In genomic region chr1:204578867-204579664, GRCh38 we compare ENCODE assay signal across 8 cellular contexts.
A peak's percentile ranks its signal among the peaks of the same experiment; 100 is the strongest.
DNase-seq lines count a peak whose midpoint lies in the region; ATAC-seq lines count a peak whose summit lies in the region.

No MANE protein-coding gene starts in this region.

- DNase-seq in NCI-H1417 (lab: John Stamatoyannopoulos, UW) (peak in 2 of 3 experiments; percentile 26 to 76), NCI-H1417 treated with DMSO at 0.1 percent for 48 hours (lab: John Stamatoyannopoulos, UW) (no peak), LHCN-M2 (ENCODE audit: low read depth) (peak; percentile 24), memory B cell (ENCODE audit: low spot score in 2 of 2) (no peak), activated gamma-delta T cell (lab: John Stamatoyannopoulos, UW) (no peak), middle frontal gyrus (ENCODE audit: extremely low spot score, low spot score) (no peak)
- DNase-seq in activated naive CD4-positive, alpha-beta T cell treated with anti-CD3 and anti-CD28 coated beads, Interleukin-2, amount 10 ng/mL, durations not matched to agents 7 days and 5 days, result peak; percentile 82

- no peaks in the 10 kb centered on the region for H3K27me3 Mint-ChIP-seq in activated naive CD4-positive, alpha-beta T cell treated with anti-CD3 and anti-CD28 coated beads, Interleukin-2, amount 10 ng/mL, durations not matched to agents 7 days and 5 days
- H3K27me3 Mint-ChIP-seq in memory B cell, result no peaks in the 10 kb centered on the region

- peaks cover 29% of the 10 kb centered on the region for H3K36me3 Mint-ChIP-seq in activated naive CD4-positive, alpha-beta T cell treated with anti-CD3 and anti-CD28 coated beads, Interleukin-2, amount 10 ng/mL, durations not matched to agents 7 days and 5 days
- peaks cover 4% of the 10 kb centered on the region for H3K36me3 Mint-ChIP-seq in memory B cell

- ATAC-seq in GM21526 (IDR thresholded peaks at IDR 0.05; ENCODE audit: low FRiP score, unreplicated experiment), result peak; percentile 61
- ATAC-seq in memory B cell (ENCODE audit: low read depth), result peak; percentile 84

- no peaks in the 10 kb centered on the region for H3K9me3 Mint-ChIP-seq in activated naive CD4-positive, alpha-beta T cell treated with anti-CD3 and anti-CD28 coated beads, Interleukin-2, amount 10 ng/mL, durations not matched to agents 7 days and 5 days
- H3K9me3 Mint-ChIP-seq in memory B cell, result no peaks in the 10 kb centered on the region

- peak overlapping the region; percentile 96 for H3K27ac Mint-ChIP-seq in activated naive CD4-positive, alpha-beta T cell treated with anti-CD3 and anti-CD28 coated beads, Interleukin-2, amount 10 ng/mL, durations not matched to agents 7 days and 5 days
- H3K27ac Mint-ChIP-seq in memory B cell, result peak overlapping the region; percentile 91

- CTCF ChIA-PET in activated naive CD4-positive, alpha-beta T cell treated with anti-CD3 and anti-CD28 coated beads, Interleukin-2, amount 10 ng/mL, durations not matched to agents 7 days and 5 days (lab: Charles Lee), result interaction anchor here (0.8 to 3.1 kb wide), 6 partner anchors 13 to 228 kb away, joined by 3 to 30 read pairs (median 8); no protein-coding TSS in a partner anchor

- peaks cover 50% of the 10 kb centered on the region for H3K4me1 Mint-ChIP-seq in activated naive CD4-positive, alpha-beta T cell treated with anti-CD3 and anti-CD28 coated beads, Interleukin-2, amount 10 ng/mL, durations not matched to agents 7 days and 5 days
- peaks cover 21% of the 10 kb centered on the region for H3K4me1 Mint-ChIP-seq in memory B cell

- peak overlapping the region; percentile 75 for H3K4me3 Mint-ChIP-seq in activated naive CD4-positive, alpha-beta T cell treated with anti-CD3 and anti-CD28 coated beads, Interleukin-2, amount 10 ng/mL, durations not matched to agents 7 days and 5 days
- peak overlapping the region; percentile 91 for H3K4me3 Mint-ChIP-seq in memory B cell

Comparison
In these comparisons a context has a peak if more than half of its experiments do, and no peak if none do; other contexts are left out.
1. DNase-seq: peak in NCI-H1417 (2 of 3), LHCN-M2 (single experiment) and activated naive CD4-positive, alpha-beta T cell treated with anti-CD3 and anti-CD28 coated beads, Interleukin-2, amount 10 ng/mL, durations not matched to agents 7 days and 5 days (single experiment); none in NCI-H1417 treated with DMSO at 0.1 percent for 48 hours (single experiment), memory B cell (0 of 2), activated gamma-delta T cell (single experiment) and middle frontal gyrus (single experiment).